ENCODE assay signal across 8 cellular contexts in the genomic region with DNA sequence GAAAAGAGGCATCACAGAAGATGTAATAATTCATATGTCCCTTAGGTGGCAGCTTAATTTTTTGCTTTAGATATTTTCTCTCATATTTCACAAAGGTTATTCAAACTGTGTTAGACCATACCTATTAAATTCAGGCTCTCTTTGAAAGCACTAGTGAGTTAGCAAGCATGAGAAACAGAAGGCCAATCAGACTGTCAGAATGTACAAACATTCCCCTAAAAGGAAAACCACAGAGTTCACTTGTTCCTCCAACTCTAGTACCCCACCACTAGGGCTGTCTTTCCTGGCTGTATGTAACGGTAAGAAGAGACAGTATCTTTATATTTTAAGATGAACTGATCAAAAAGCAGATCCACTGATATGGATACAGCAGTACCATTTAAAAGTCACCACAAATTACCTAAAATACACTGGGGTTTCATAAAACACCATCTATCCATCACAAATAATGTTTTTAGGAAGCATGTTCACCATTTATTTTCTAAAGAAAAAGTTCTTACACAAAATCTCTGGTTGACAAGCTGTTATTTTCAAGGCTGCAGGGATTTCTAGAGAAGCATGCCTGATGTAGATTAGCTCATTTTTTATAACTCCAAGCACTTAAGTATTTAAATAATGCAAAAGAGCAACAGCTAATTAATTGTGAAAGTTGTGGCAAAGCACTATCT. TPM values are rescaled to one million over a fixed set of nuclear protein-coding genes. Genes with fewer than 3 reads are reported as not detected.
A peak's percentile ranks its signal among the peaks of the same experiment; 100 is the strongest.
DNase-seq lines count a peak whose midpoint lies in the region; ATAC-seq and TF ChIP-seq lines count a peak whose summit lies in the region.

No MANE protein-coding gene starts in this region.

- POLR2A ChIA-PET in CD8-positive, alpha-beta T cell (lab: Charles Lee) = interaction anchor here (0.6 to 3.9 kb wide), 4 partner anchors 9 to 169 kb away, joined by 3 to 14 read pairs (median 6); a partner anchor contains a TSS

- peak; percentile 44 for TF ChIP-seq POLR2A in GM18505 (IDR thresholded peaks at IDR 0.05; ENCODE audit: borderline replicate concordance, extremely low read depth, insufficient read depth, insufficient read length)

- H3K4me1 ChIP-seq in CD8-positive, alpha-beta T cell (ENCODE audit: insufficient read depth, low read length) = peaks cover 39% of the 10 kb centered on the region

- peak overlapping the region; percentile 71 for H3K27ac Mint-ChIP-seq in CD8-positive, alpha-beta T cell
- H3K27ac Mint-ChIP-seq in activated naive CD4-positive, alpha-beta T cell treated with anti-CD3 and anti-CD28 coated beads, Interleukin-2, amount 50 U/mL, for 72 hours = peak overlapping the region; percentile 91 to 96

- peak; percentile 40 for ATAC-seq in CD8-positive, alpha-beta T cell
- ATAC-seq in GM18505 (IDR thresholded peaks at IDR 0.05; ENCODE audit: unreplicated experiment) = no peak
- ATAC-seq in HG03045 (IDR thresholded peaks at IDR 0.05; ENCODE audit: unreplicated experiment) = peak; percentile 23
- ATAC-seq in activated naive CD4-positive, alpha-beta T cell treated with anti-CD3 and anti-CD28 coated beads, Interleukin-2, amount 50 U/mL, for 72 hours = peak; percentile 34 to 50
- peak; percentile 29 for ATAC-seq in sciatic nerve

- DNase-seq in CD8-positive, alpha-beta T cell = peak in 2 of 7 experiments; percentile 22 to 38
- DNase-seq in NCI-H226 (peak; percentile 73), hepatic stellate cell (ENCODE audit: low spot score) (peak; percentile 67), sciatic nerve (ENCODE audit: low spot score) (no peak)
- peak in 1 of 2 donors; percentile 34 for DNase-seq in activated naive CD4-positive, alpha-beta T cell treated with anti-CD3 and anti-CD28 coated beads, Interleukin-2, amount 50 U/mL, for 72 hours (ENCODE audit: low spot score in 2 of 2)
- DNase-seq in stimulated activated CD8-positive, alpha-beta memory T cell treated with anti-CD3 and anti-CD28 coated beads, Interleukin-4, amount 100 ng/mL, for 48 hours = no peak

- no peaks in the 10 kb centered on the region for H3K27me3 ChIP-seq in CD8-positive, alpha-beta T cell (ENCODE audit: insufficient read depth, low read length)

- H3K4me3 ChIP-seq in CD8-positive, alpha-beta T cell (ENCODE audit: low read depth, low read length) = peak overlapping the region; percentile 82

- no peaks in the 10 kb centered on the region for H3K27me3 Mint-ChIP-seq in CD8-positive, alpha-beta T cell (ENCODE audit: low read depth)

- peak; percentile 79 for TF ChIP-seq CTCF in CD8-positive, alpha-beta T cell (IDR thresholded peaks at IDR 0.05)

- peak overlapping the region; percentile 100 for H3K4me3 Mint-ChIP-seq in CD8-positive, alpha-beta T cell

- intact Hi-C loops in CD8-positive, alpha-beta T cell (cut with DNase I, micrococcal nuclease) = loop anchor here (1.0 to 10.0 kb wide), 11 partner anchors 51 to 1521 kb away; a partner anchor contains a TSS
- intact Hi-C loops in sciatic nerve (cut with DNase I) = no loop called here

- peaks cover 61% of the 10 kb centered on the region for H3K4me1 Mint-ChIP-seq in CD8-positive, alpha-beta T cell (ENCODE audit: low read depth)

- H3K36me3 ChIP-seq in CD8-positive, alpha-beta T cell (ENCODE audit: insufficient read depth, low read length) = peaks cover 12% of the 10 kb centered on the region

- H3K9me3 Mint-ChIP-seq in CD8-positive, alpha-beta T cell = no peaks in the 10 kb centered on the region
- H3K9me3 Mint-ChIP-seq in activated naive CD4-positive, alpha-beta T cell treated with anti-CD3 and anti-CD28 coated beads, Interleukin-2, amount 50 U/mL, for 72 hours = no peaks in the 10 kb centered on the region

- H3K27ac ChIP-seq in CD8-positive, alpha-beta T cell (ENCODE audit: low read depth, low read length) = peak overlapping the region; percentile 6

- CTCF ChIA-PET in CD8-positive, alpha-beta T cell (lab: Charles Lee) = interaction anchor here (0.7 to 2.2 kb wide), 8 partner anchors 8 to 322 kb away, joined by 3 to 10 read pairs (median 4); no protein-coding TSS in a partner anchor

- H3K36me3 Mint-ChIP-seq in CD8-positive, alpha-beta T cell = peaks cover 35% of the 10 kb centered on the region
- H3K36me3 Mint-ChIP-seq in activated naive CD4-positive, alpha-beta T cell treated with anti-CD3 and anti-CD28 coated beads, Interleukin-2, amount 50 U/mL, for 72 hours = peaks cover 26 to 64% of the 10 kb centered on the region in 2 donors

- H3K9me3 ChIP-seq in CD8-positive, alpha-beta T cell (ENCODE audit: low read length) = no peaks in the 10 kb centered on the region

RNA-seq across cellular contexts. Expression of a gene that starts 1.8 kb away (rescaled TPM):
- 10 to 100 TPM; 14.2 to 17.1 TPM for total RNA-seq in CD8-positive, alpha-beta T cell
- total RNA-seq in activated naive CD4-positive, alpha-beta T cell treated with anti-CD3 and anti-CD28 coated beads, Interleukin-2, amount 50 U/mL, for 72 hours = 100 to 1,000 TPM; 183 to 213 TPM
- 142 TPM for total RNA-seq in sciatic nerve

RNA-seq across cellular contexts. Expression of a gene that starts 19.3 kb away (rescaled TPM):
- not detected for total RNA-seq in CD8-positive, alpha-beta T cell
- not detected for total RNA-seq in activated naive CD4-positive, alpha-beta T cell treated with anti-CD3 and anti-CD28 coated beads, Interleukin-2, amount 50 U/mL, for 72 hours
- not detected for total RNA-seq in sciatic nerve

RNA-seq across cellular contexts. Expression of a gene that starts 43.6 kb away (rescaled TPM):
- 1 to 10 TPM; 1.3 to 1.4 TPM for total RNA-seq in CD8-positive, alpha-beta T cell
- total RNA-seq in activated naive CD4-positive, alpha-beta T cell treated with anti-CD3 and anti-CD28 coated beads, Interleukin-2, amount 50 U/mL, for 72 hours = 1 to 10 TPM; 4.3 to 9.1 TPM
- total RNA-seq in sciatic nerve = 29.6 TPM

Comparison
In these comparisons a context has a peak if more than half of its experiments do, and no peak if none do; other contexts are left out.
1. DNase-seq: peak in NCI-H226 (single experiment) and hepatic stellate cell (single experiment); none in sciatic nerve (single experiment) and stimulated activated CD8-positive, alpha-beta memory T cell treated with anti-CD3 and anti-CD28 coated beads, Interleukin-4, amount 100 ng/mL, for 48 hours (single experiment).